In genomic region chr17:66468241-66469087, GRCh38 we compare ENCODE assay signal across 8 cellular contexts.
DNase-seq lines count a peak whose midpoint lies in the region; ATAC-seq, FAIRE-seq and TF ChIP-seq lines count a peak whose summit lies in the region.

No MANE protein-coding gene starts in this region.

- H3K9me3 ChIP-seq in keratinocyte (ENCODE audit: control insufficient read depth, low read depth, low read length), result no peaks in the 10 kb centered on the region
- no peaks in the 10 kb centered on the region for H3K9me3 ChIP-seq in upper lobe of right lung

- no peak overlapping the region for H3K4me3 Mint-ChIP-seq in activated CD8-positive, alpha-beta T cell treated with anti-CD3 and anti-CD28 coated beads for 36 hours

- H2AFZ ChIP-seq in keratinocyte (ENCODE audit: control insufficient read depth, low read length), result peak overlapping the region; percentile 81

- H3K4me1 Mint-ChIP-seq in activated CD8-positive, alpha-beta T cell treated with anti-CD3 and anti-CD28 coated beads for 36 hours (ENCODE audit: low read depth), result peaks cover 76% of the 10 kb centered on the region

- H3K27me3 Mint-ChIP-seq in activated CD8-positive, alpha-beta T cell treated with anti-CD3 and anti-CD28 coated beads for 36 hours, result no peaks in the 10 kb centered on the region

- dilution Hi-C loops in keratinocyte (cut with MboI; ENCODE audit: extremely low pct_ligation_motif_present, low sequenced_read_pairs), result no loop called here

- H3K27me3 ChIP-seq in keratinocyte (ENCODE audit: control insufficient read depth, extremely low read depth, insufficient read depth, low read length), result no peaks in the 10 kb centered on the region
- no peaks in the 10 kb centered on the region for H3K27me3 ChIP-seq in upper lobe of right lung

- H3K4me1 ChIP-seq in keratinocyte (ENCODE audit: control insufficient read depth, extremely low read depth, insufficient read depth, low read length), result peaks cover 44% of the 10 kb centered on the region
- H3K4me1 ChIP-seq in upper lobe of right lung, result peaks cover 45% of the 10 kb centered on the region

- peak; percentile 91 for FAIRE-seq in keratinocyte (lab: Jason Lieb, UNC)

- H3K27ac Mint-ChIP-seq in activated CD8-positive, alpha-beta T cell treated with anti-CD3 and anti-CD28 coated beads for 36 hours, result peak overlapping the region; percentile 91

- peak overlapping the region; percentile 53 for H3K9ac ChIP-seq in keratinocyte (ENCODE audit: control insufficient read depth, extremely low read depth, insufficient read depth, low read length)

- peak; percentile 78 for ATAC-seq in Right ventricle myocardium inferior
- no peak for ATAC-seq in activated CD8-positive, alpha-beta T cell treated with anti-CD3 and anti-CD28 coated beads for 36 hours
- ATAC-seq in upper lobe of right lung, result peak; percentile 87
- no peak for ATAC-seq in HG03439 (IDR thresholded peaks at IDR 0.05; ENCODE audit: unreplicated experiment)
- ATAC-seq in HG03469 (IDR thresholded peaks at IDR 0.05; ENCODE audit: unreplicated experiment), result no peak

- CTCF ChIA-PET in activated CD8-positive, alpha-beta T cell treated with anti-CD3 and anti-CD28 coated beads for 36 hours (lab: Charles Lee), result interaction anchor here (0.8 to 1.6 kb wide), 3 partner anchors 98 to 213 kb away, joined by 3 to 4 read pairs (median 3); no protein-coding TSS in a partner anchor

- intact Hi-C loops in Right ventricle myocardium inferior (cut with DNase I) (no loop called here), cardiac septum (cut with DNase I) (no loop called here), upper lobe of right lung (cut with DNase I) (no loop called here)
- intact Hi-C loops in activated CD8-positive, alpha-beta T cell treated with anti-CD3 and anti-CD28 coated beads for 36 hours (cut with micrococcal nuclease), result loop anchor here (5.0 kb wide), 2 partner anchors 44 to 156 kb away; no protein-coding TSS in a partner anchor

- no peaks in the 10 kb centered on the region for H3K36me3 ChIP-seq in keratinocyte (ENCODE audit: control insufficient read depth in 2 of 2, extremely low read depth in 1 of 2, insufficient read depth in 2 of 2, low read length in 2 of 2)
- H3K36me3 ChIP-seq in upper lobe of right lung, result no peaks in the 10 kb centered on the region

- no peaks in the 10 kb centered on the region for H3K9me3 Mint-ChIP-seq in activated CD8-positive, alpha-beta T cell treated with anti-CD3 and anti-CD28 coated beads for 36 hours

- peaks cover 26% of the 10 kb centered on the region for H3K36me3 Mint-ChIP-seq in activated CD8-positive, alpha-beta T cell treated with anti-CD3 and anti-CD28 coated beads for 36 hours (ENCODE audit: low read depth)

- H3K79me2 ChIP-seq in keratinocyte (ENCODE audit: control insufficient read depth, insufficient read depth, low read length), result no peaks in the 10 kb centered on the region

- DNase-seq in Right ventricle myocardium inferior (ENCODE audit: missing footprints), result no peak
- DNase-seq in cardiac septum (ENCODE audit: low spot score), result no peak
- DNase-seq in activated CD8-positive, alpha-beta T cell treated with anti-CD3 and anti-CD28 coated beads for 36 hours, result peak; percentile 18
- DNase-seq in keratinocyte (ENCODE audit: low read depth, low spot score), result peak; percentile 64
- no peak for DNase-seq in upper lobe of right lung
- no peak for DNase-seq in NCI-H1694 treated with DMSO at 0.1 percent for 48 hours (lab: John Stamatoyannopoulos, UW)

- H3K4me2 ChIP-seq in keratinocyte (ENCODE audit: control insufficient read depth, extremely low read depth, insufficient read depth, low read depth, low read length), result peak overlapping the region; percentile 86

- TF ChIP-seq CTCF in activated CD8-positive, alpha-beta T cell treated with anti-CD3 and anti-CD28 coated beads for 36 hours (IDR thresholded peaks at IDR 0.05), result no peak
- TF ChIP-seq CTCF in keratinocyte (optimal IDR thresholded peaks at IDR 0.05 in 1 of 3, IDR thresholded peaks at IDR 0.05 in 1 of 3, conservative IDR thresholded peaks at IDR 0.05 in 1 of 3; ENCODE audit: extremely low read depth in 1 of 3, insufficient read depth in 2 of 3, low read length in 3 of 3) (no peak), upper lobe of right lung (IDR thresholded peaks at IDR 0.05) (no peak)

- H3K27ac ChIP-seq in keratinocyte (ENCODE audit: control insufficient read depth, insufficient read depth, low read length) (peak overlapping the region; percentile 79), upper lobe of right lung (peak overlapping the region; percentile 38)

- no peaks in the 10 kb centered on the region for H3K9me1 ChIP-seq in keratinocyte (ENCODE audit: control insufficient read depth, extremely low read depth, insufficient read depth, low read length)

- H3K4me3 ChIP-seq in keratinocyte (ENCODE audit: control insufficient read depth in 2 of 3, extremely low read depth in 1 of 3, insufficient read depth in 2 of 3, low read depth in 1 of 3, low read length in 3 of 3), result peak overlapping the region in 2 of 3 experiments; percentile 10 to 39
- no peak overlapping the region for H3K4me3 ChIP-seq in upper lobe of right lung

- POLR2A ChIA-PET in activated CD8-positive, alpha-beta T cell treated with anti-CD3 and anti-CD28 coated beads for 36 hours (lab: Charles Lee), result interaction anchor here (0.6 to 1.4 kb wide), 2 partner anchors 80 to 266 kb away, joined by 3 to 4 read pairs; no protein-coding TSS in a partner anchor

- no peaks in the 10 kb centered on the region for H4K20me1 ChIP-seq in keratinocyte (ENCODE audit: control insufficient read depth, extremely low read depth, insufficient read depth, low read length)

Comparison
In these comparisons a context has a peak if more than half of its experiments do, and no peak if none do; other contexts are left out.
1. ATAC-seq: peak in Right ventricle myocardium inferior (single experiment) and upper lobe of right lung (single experiment); none in activated CD8-positive, alpha-beta T cell treated with anti-CD3 and anti-CD28 coated beads for 36 hours (single experiment), HG03439 (single experiment) and HG03469 (single experiment).
2. DNase-seq: peak in activated CD8-positive, alpha-beta T cell treated with anti-CD3 and anti-CD28 coated beads for 36 hours (single experiment) and keratinocyte (single experiment); none in Right ventricle myocardium inferior (single experiment), cardiac septum (single experiment), upper lobe of right lung (single experiment) and NCI-H1694 treated with DMSO at 0.1 percent for 48 hours (single experiment).